Comparison of ENCODE assay signal across 8 cellular contexts in genomic region chr15:50764331-50765201, GRCh38. TPM values are rescaled to one million over a fixed set of nuclear protein-coding genes. Genes with fewer than 3 reads are reported as not detected.
DNase-seq lines count a peak whose midpoint lies in the region; ATAC-seq and TF ChIP-seq lines count a peak whose summit lies in the region.

No MANE protein-coding gene starts in this region.

- no peak overlapping the region for H2AK5ac ChIP-seq in IMR-90 (ENCODE audit: low read depth, low read length)

- DNase-seq in Right ventricle myocardium superior (no peak), cardiac septum (ENCODE audit: low spot score) (no peak), IMR-90 (peak; percentile 27), germinal center (ENCODE audit: low spot score) (peak; percentile 34), prostate gland (ENCODE audit: low spot score) (no peak), NCI-H1930 (lab: John Stamatoyannopoulos, UW) (no peak)
- peak; percentile 13 for DNase-seq in activated T-helper 9 cell treated with anti-CD3 and anti-CD28 coated beads, Interleukin-2, amount 50 U/mL, for 16 hours (ENCODE audit: low read depth)

- TF ChIP-seq POLR2A in IMR-90 (IDR thresholded peaks at IDR 0.05; ENCODE audit: low read depth, low read length) (no peak), prostate gland (IDR thresholded peaks at IDR 0.05) (no peak)

- peak overlapping the region; percentile 88 for H2BK5ac ChIP-seq in IMR-90 (ENCODE audit: low read depth, low read length, poor library complexity, severe bottlenecking)

- peak overlapping the region; percentile 65; the same call in 1 of the 2 replicates for H2BK120ac ChIP-seq in IMR-90 (ENCODE audit: low read depth, low read length)

- H3K18ac ChIP-seq in IMR-90 (ENCODE audit: low read depth, low read length): peak overlapping the region; percentile 89; the same call in 1 of the 2 replicates

- H3K79me1 ChIP-seq in IMR-90 (ENCODE audit: low read depth in 1 of 2, low read length in 2 of 2): peaks cover 7 to 31% of the 10 kb centered on the region in 2 experiments; a peak in 3 of 4 replicates

- peak overlapping the region; percentile 87; the same call in 1 of the 2 replicates for H3K23ac ChIP-seq in IMR-90 (ENCODE audit: low read depth, low read length)

- peaks cover 2% of the 10 kb centered on the region for H3K4me1 ChIP-seq in IMR-90 (ENCODE audit: control insufficient read depth, insufficient read depth, low read length)
- H3K4me1 ChIP-seq in prostate gland (replicated peaks): no peaks in the 10 kb centered on the region

- peaks cover 4% of the 10 kb centered on the region; the same call in 1 of the 2 replicates for H4K20me1 ChIP-seq in IMR-90 (ENCODE audit: insufficient read depth, low read length)

- H2BK15ac ChIP-seq in IMR-90 (ENCODE audit: low read depth, low read length): no peak overlapping the region

- ATAC-seq in Right ventricle myocardium superior (ENCODE audit: poor library complexity) (peak; percentile 19), IMR-90 (ENCODE audit: low read depth) (peak; percentile 6), GM19397 (IDR thresholded peaks at IDR 0.05; ENCODE audit: unreplicated experiment) (no peak)

- POLR2A ChIA-PET in IMR-90 (lab: Charles Lee; ENCODE audit: unreplicated experiment): interaction anchor here (0.5 to 0.7 kb wide), 2 partner anchors 9 to 16 kb away, joined by 3 to 14 read pairs; no protein-coding TSS in a partner anchor

- peak overlapping the region; percentile 57 for H3K4me3 ChIP-seq in IMR-90 (ENCODE audit: insufficient read depth, low read depth, low read length)
- peak overlapping the region; percentile 93 to 96 for H3K4me3 ChIP-seq in prostate gland

- peak overlapping the region; percentile 96 for H3K56ac ChIP-seq in IMR-90 (ENCODE audit: extremely low read depth, insufficient read depth, low read length)

- TF ChIP-seq CTCF in IMR-90 (conservative IDR thresholded peaks at IDR 0.05; ENCODE audit: low read depth, low read length) (no peak), prostate gland (IDR thresholded peaks at IDR 0.05) (no peak)

- H3K9ac ChIP-seq in IMR-90 (ENCODE audit: low read depth, low read length): peak overlapping the region; percentile 44

- BruUV-seq in IMR-90 (replicated peaks; lab: Mats Ljungman, UMichigan): TSS peak; percentile 69

- H3K36me3 ChIP-seq in IMR-90 (ENCODE audit: control insufficient read depth, insufficient read depth, low read length) (no peaks in the 10 kb centered on the region), prostate gland (no peaks in the 10 kb centered on the region)

- H3K27ac ChIP-seq in IMR-90 (ENCODE audit: insufficient read depth, low read length) (peak overlapping the region; percentile 91), prostate gland (peak overlapping the region; percentile 94 to 95)

- peak overlapping the region; percentile 65 for H2AFZ ChIP-seq in IMR-90 (replicated peaks; ENCODE audit: low read length, poor library complexity)

- CTCF ChIA-PET in IMR-90 (lab: Yijun Ruan, JAX): no interaction called here

- TF ChIP-seq RAD21 in IMR-90 (IDR thresholded peaks at IDR 0.05; ENCODE audit: low read length): no peak

- intact Hi-C loops in Right ventricle myocardium superior (cut with DNase I): loop anchor here (5.0 kb wide), 2 partner anchors 77 to 113 kb away; partner anchors contain the start of gene TRPM7
- intact Hi-C loops in cardiac septum (cut with DNase I): loop anchor here (1.0 to 5.0 kb wide), 3 partner anchors 52 to 113 kb away; partner anchors contain the start of gene TRPM7
- intact Hi-C loops in IMR-90 (cut with micrococcal nuclease): loop anchor here (2.0 kb wide), 2 partner anchors 78 to 112 kb away; partner anchors contain the start of gene TRPM7
- intact Hi-C loops in prostate gland (cut with DNase I): loop anchor here (2.0 to 10.0 kb wide), 3 partner anchors 78 to 410 kb away; partner anchors contain the start of genes GABPB1 and TRPM7

- peak overlapping the region; percentile 68 for H3K4ac ChIP-seq in IMR-90 (ENCODE audit: low read depth, low read length)

- dilution Hi-C loops in IMR-90 (cut with HindIII; ENCODE audit: low sequenced_read_pairs, unreplicated experiment): no loop called here

- H3K4me2 ChIP-seq in IMR-90 (ENCODE audit: low read depth, low read length): peak overlapping the region; percentile 99

- H3K9me3 ChIP-seq in IMR-90 (ENCODE audit: control insufficient read depth, insufficient read depth, low read length) (no peaks in the 10 kb centered on the region), prostate gland (no peaks in the 10 kb centered on the region)

- H2AK9ac ChIP-seq in IMR-90 (replicated peaks; ENCODE audit: low read depth, low read length, poor library complexity): no peak overlapping the region

- H3K14ac ChIP-seq in IMR-90 (replicated peaks; ENCODE audit: low read depth, low read length): peak overlapping the region; percentile 85

- no peak overlapping the region for H2BK20ac ChIP-seq in IMR-90 (ENCODE audit: low read depth, low read length)

- H4K91ac ChIP-seq in IMR-90 (ENCODE audit: insufficient read depth, low read depth, low read length): peak overlapping the region; percentile 63; the same call in 1 of the 2 replicates

- in situ Hi-C loops in IMR-90 (cut with MboI; ENCODE audit: low sequenced_read_pairs): no loop called here

- no peaks in the 10 kb centered on the region for H3K9me1 ChIP-seq in IMR-90 (ENCODE audit: insufficient read depth, low read length)

- H3K27me3 ChIP-seq in IMR-90 (ENCODE audit: control insufficient read depth, insufficient read depth, low read length) (no peaks in the 10 kb centered on the region), prostate gland (replicated peaks; ENCODE audit: insufficient read depth) (no peaks in the 10 kb centered on the region)

- H4K5ac ChIP-seq in IMR-90 (ENCODE audit: low read depth, low read length): peak overlapping the region; percentile 49

- WGBS in IMR-90 (ENCODE audit: extremely low coverage in 2 of 2, insufficient read length in 1 of 2), 2 experiments: 0% methylated on average over 4 of the region's 16 CpGs; no CpG with 5 or more reads in 1 of the 2 experiments
- WGBS in prostate gland: 1% methylated on average over 16 of the region's 16 CpGs

- H4K8ac ChIP-seq in IMR-90 (ENCODE audit: low read depth in 2 of 2, low read length in 2 of 2): peak overlapping the region; percentile 1 to 56

TF ChIP-seq in IMR-90, 13 proteins besides CTCF, POLR2A, EP300 and RAD21:
- TF ChIP-seq NFE2L2 (IDR thresholded peaks at IDR 0.05; ENCODE audit: low read depth, low read length) (no peak), MAZ (IDR thresholded peaks at IDR 0.05; ENCODE audit: borderline replicate concordance, low read depth, low read length) (no peak), MAFK (IDR thresholded peaks at IDR 0.05; ENCODE audit: low read depth, low read length) (peak; percentile 50)
TF ChIP-seq in IMR-90: peak in this region for 1.

RNA-seq across cellular contexts. Expression of gene SPPL2A, which starts 0.9 kb away (rescaled TPM):
- 87.5 TPM for total RNA-seq in Right ventricle myocardium superior
- 116 TPM for total RNA-seq in cardiac septum
- total RNA-seq in IMR-90 (2012; rRNA removed): 53.8 and 82.5 TPM in 2 replicates
- polyA plus RNA-seq in IMR-90 (2012; rRNA removed): 20.7 and 29.2 TPM in 2 replicates
- 30.6 and 35.1 TPM in 2 replicates for polyA plus RNA-seq in IMR-90 (2012; cell fraction: cytosol; rRNA removed)
- polyA plus RNA-seq in IMR-90 (2012; cell fraction: nucleus; rRNA removed; ENCODE audit: low replicate concordance): 40.1 and 54.9 TPM in 2 replicates
- 100 to 1,000 TPM; 129 to 335 TPM for total RNA-seq in prostate gland

Comparison
In these comparisons a context has a peak if more than half of its experiments do, and no peak if none do; other contexts are left out.
1. DNase-seq: peak in IMR-90 (single experiment), activated T-helper 9 cell treated with anti-CD3 and anti-CD28 coated beads, Interleukin-2, amount 50 U/mL, for 16 hours (single experiment) and germinal center (single experiment); none in Right ventricle myocardium superior (single experiment), cardiac septum (single experiment), prostate gland (single experiment) and NCI-H1930 (0 of 2).